10 cellular contexts compared by ENCODE assay signal in the genomic region with DNA sequence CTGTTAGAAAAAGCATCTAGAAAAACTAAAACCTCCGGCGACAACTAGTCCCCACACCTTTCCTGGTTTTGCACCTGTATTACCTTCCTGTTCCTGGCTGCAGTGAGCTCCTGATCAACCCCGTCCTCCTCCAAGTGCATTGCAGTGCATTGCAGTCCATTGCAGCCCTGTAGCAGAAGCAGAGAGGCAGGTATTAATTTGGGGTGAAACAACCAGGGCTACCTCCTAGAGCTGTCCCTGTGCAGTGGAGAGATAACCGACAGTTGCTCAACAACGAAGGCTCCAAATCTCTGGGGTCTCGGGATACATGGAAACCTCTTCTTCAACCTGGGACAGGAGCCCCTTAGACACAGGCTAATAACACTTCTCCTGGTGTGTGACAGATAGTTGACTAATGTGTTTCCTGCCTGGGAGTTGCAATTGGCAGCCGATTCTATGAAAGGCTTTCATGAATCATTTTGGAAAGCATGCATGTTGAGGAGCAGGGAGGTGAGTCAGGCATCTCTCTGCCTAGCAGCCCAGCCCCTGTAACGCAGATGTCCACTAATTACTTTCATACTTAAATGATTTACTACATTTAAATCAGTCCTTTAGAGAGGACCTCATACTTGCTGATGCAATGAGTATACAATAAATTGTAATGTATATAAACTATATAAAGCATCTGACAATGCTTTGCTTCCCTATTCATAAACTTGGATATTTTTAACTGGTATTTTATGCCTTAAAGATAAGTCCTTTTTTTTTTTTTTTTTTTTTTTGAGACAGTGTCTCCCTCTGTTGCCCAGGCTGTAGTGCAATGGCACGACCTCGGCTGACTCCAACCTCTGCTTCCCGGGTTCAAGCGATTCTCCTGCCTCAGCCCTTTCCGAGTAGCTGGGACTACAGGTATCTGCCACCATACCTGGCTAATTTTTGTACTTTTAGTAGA. TPM values are rescaled to one million over a fixed set of nuclear protein-coding genes. Genes with fewer than 3 reads are reported as not detected.
DNase-seq lines count a peak whose midpoint lies in the region; ATAC-seq, FAIRE-seq and TF ChIP-seq lines count a peak whose summit lies in the region.
"Had no signal": no experiment of that assay in that cellular context is flagged by ENCODE, and none has a peak within 500 bp of the region (broad histone marks: within the 10 kb centered on the region; RNA-seq: fewer than 3 reads in every experiment).

No MANE protein-coding gene starts in this region.

- H3K4me2 ChIP-seq in mesendoderm (ENCODE audit: low read length) = no peak overlapping the region

- TF ChIP-seq CTCF in astrocyte of the spinal cord (IDR thresholded peaks at IDR 0.05; ENCODE audit: low read depth, low read length) (no peak), kidney (IDR thresholded peaks at IDR 0.05; ENCODE audit: borderline replicate concordance, extremely low read depth, insufficient read depth) (no peak)

- no peaks in the 10 kb centered on the region for H3K9me3 ChIP-seq in kidney (ENCODE audit: control insufficient read depth in 1 of 2, low read length in 2 of 2)
- H3K9me3 ChIP-seq: left ventricle myocardium inferior had no signal

- H3K36me3 ChIP-seq in mesendoderm (ENCODE audit: control insufficient read depth, insufficient read depth, low read length) (no peaks in the 10 kb centered on the region), kidney (ENCODE audit: control insufficient read depth in 1 of 2, insufficient read depth in 2 of 2, low read length in 2 of 2) (no peaks in the 10 kb centered on the region)
- H3K36me3 ChIP-seq: cardiac muscle cell, left ventricle myocardium inferior had no signal

- no peak overlapping the region for H4K5ac ChIP-seq in mesendoderm (ENCODE audit: low read length)

- DNase-seq in Caki2 (ENCODE audit: low read depth) = peak; percentile 61
- peak; percentile 79 for DNase-seq in LoVo (ENCODE audit: low spot score)
- DNase-seq in astrocyte of the spinal cord (ENCODE audit: low read depth, low spot score) = peak; percentile 83
- peak; percentile 46 for DNase-seq in mesendoderm
- DNase-seq in kidney = no peak
- no peak for DNase-seq in KG1 (lab: John Stamatoyannopoulos, UW)
- DNase-seq: left ventricle myocardium inferior had no signal

- H4K8ac ChIP-seq in mesendoderm (ENCODE audit: low read depth, low read length) = no peak overlapping the region

- no peak overlapping the region for H3K18ac ChIP-seq in mesendoderm (ENCODE audit: low read length)

- WGBS in mesendoderm (ENCODE audit: extremely low coverage, insufficient coverage, low lambda C conversion rate) = no CpG with 5 or more reads among the region's 13 CpGs

- H3K79me2 ChIP-seq in mesendoderm (ENCODE audit: control insufficient read depth, insufficient read depth, low read length) = no peaks in the 10 kb centered on the region

- no peak overlapping the region for H3K4ac ChIP-seq in mesendoderm (ENCODE audit: low read depth, low read length)

- H3K4me3 ChIP-seq in astrocyte of the spinal cord (ENCODE audit: low read depth, low read length) (no peak overlapping the region), mesendoderm (ENCODE audit: low read length) (no peak overlapping the region), kidney (ENCODE audit: low read length in 2 of 2) (no peak overlapping the region)
- H3K4me3 ChIP-seq: cardiac muscle cell, left ventricle myocardium inferior had no signal

- no peak overlapping the region for H2BK5ac ChIP-seq in mesendoderm (ENCODE audit: low read length)

- no peak overlapping the region for H3K9ac ChIP-seq in mesendoderm (ENCODE audit: low read length)
- no peak overlapping the region for H3K9ac ChIP-seq in kidney (ENCODE audit: low read length in 2 of 2)

- H3K23ac ChIP-seq in mesendoderm (ENCODE audit: low read length) = no peak overlapping the region

- intact Hi-C loops in kidney (cut with DNase I) = no loop called here

- in situ Hi-C loops in Caki2 (cut with HindIII; ENCODE audit: low pct_unique_long_range_greater_than_20kb, low sequenced_read_pairs) = no loop called here
- in situ Hi-C loops in astrocyte of the spinal cord (cut with HindIII; ENCODE audit: low sequenced_read_pairs) = no loop called here

- H3K27ac ChIP-seq in mesendoderm (ENCODE audit: low read depth, low read length) (no peak overlapping the region), kidney (ENCODE audit: low read depth in 2 of 2, low read length in 2 of 2) (no peak overlapping the region)
- H3K27ac ChIP-seq: cardiac muscle cell, left ventricle myocardium inferior had no signal

- H2BK15ac ChIP-seq in mesendoderm (replicated peaks; ENCODE audit: low read depth) = no peak overlapping the region

- no peaks in the 10 kb centered on the region for H3K27me3 ChIP-seq in mesendoderm (ENCODE audit: insufficient read depth, low read length, poor library complexity)
- H3K27me3 ChIP-seq: cardiac muscle cell had no signal

- H2BK120ac ChIP-seq in mesendoderm (ENCODE audit: low read depth, low read length) = no peak overlapping the region

- no peaks in the 10 kb centered on the region for H3K4me1 ChIP-seq in mesendoderm (ENCODE audit: control insufficient read depth, low read depth, low read length)
- H3K4me1 ChIP-seq in kidney (ENCODE audit: control insufficient read depth in 1 of 2, insufficient read depth in 1 of 2, low read depth in 1 of 2, low read length in 2 of 2) = no peaks in the 10 kb centered on the region
- H3K4me1 ChIP-seq: left ventricle myocardium inferior had no signal

- no peak overlapping the region for H3K56ac ChIP-seq in mesendoderm (ENCODE audit: low read length)

- FAIRE-seq in kidney (lab: Jason Lieb, UNC) = no peak

- H2AK5ac ChIP-seq in mesendoderm (ENCODE audit: low read length) = no peak overlapping the region

- ATAC-seq in HG03469 (IDR thresholded peaks at IDR 0.05; ENCODE audit: unreplicated experiment) (no peak), HG03135 (IDR thresholded peaks at IDR 0.05; ENCODE audit: unreplicated experiment) (no peak)

- H3K79me1 ChIP-seq in mesendoderm (ENCODE audit: low read length) = no peaks in the 10 kb centered on the region

RNA-seq across cellular contexts. Expression of gene PRR15, which starts 59.0 kb away (rescaled TPM):
- 4.2 and 12.7 TPM in 2 replicates for total RNA-seq in Caki2 (2014; rRNA removed; shearing (Covaris generic); ENCODE audit: low replicate concordance)
- 10.3 TPM for polyA plus RNA-seq in mesendoderm (2013, experiment 1 of 2)
- 10.0 TPM for polyA plus RNA-seq in mesendoderm (2013, experiment 2 of 2)
- 21.2 TPM for total RNA-seq in kidney
- polyA plus RNA-seq in kidney (ENCODE audit: insufficient read depth, low read depth, low replicate concordance) = 27.5 TPM
- total RNA-seq: left ventricle myocardium inferior had no signal

Comparison
In these comparisons a context has a peak if more than half of its experiments do, and no peak if none do; other contexts are left out.
1. DNase-seq: peak in Caki2 (single experiment), LoVo (single experiment), astrocyte of the spinal cord (single experiment) and mesendoderm (single experiment); none in kidney (single experiment) and KG1 (single experiment).